Comparison of ENCODE assay signal across 20 cellular contexts in the genomic region with DNA sequence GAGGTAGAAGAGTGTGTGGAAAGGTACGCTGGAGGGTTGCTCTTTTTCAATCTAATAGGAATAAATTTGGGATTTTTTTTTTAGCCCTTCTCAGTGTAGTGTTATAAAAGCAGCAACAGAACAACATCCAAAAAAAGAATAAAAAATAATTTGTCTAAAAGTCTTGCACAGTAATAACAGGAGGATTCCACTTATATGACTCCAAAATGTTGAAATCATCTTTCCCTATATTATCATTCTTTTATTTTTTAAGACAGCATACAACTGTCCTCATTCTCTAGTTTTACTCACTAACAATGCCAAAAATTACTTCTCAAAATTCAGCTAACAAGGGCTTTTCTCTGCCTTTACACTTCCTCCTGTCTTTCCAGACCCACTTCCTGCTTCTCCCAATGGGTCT. TPM values are rescaled to one million over a fixed set of nuclear protein-coding genes. Genes with fewer than 3 reads are reported as not detected.
A peak's percentile ranks its signal among the peaks of the same experiment; 100 is the strongest.
DNase-seq lines count a peak whose midpoint lies in the region; ATAC-seq and TF ChIP-seq lines count a peak whose summit lies in the region.
"Had no signal": no experiment of that assay in that cellular context is flagged by ENCODE, and none has a peak within 500 bp of the region (broad histone marks: within the 10 kb centered on the region; RNA-seq: fewer than 3 reads in every experiment).

No MANE protein-coding gene starts in this region.

- H3K9ac ChIP-seq in endodermal cell (ENCODE audit: extremely low read depth, low read length, poor library complexity, severe bottlenecking) = no peak overlapping the region
- H3K9ac ChIP-seq: neural progenitor cell had no signal

- no peaks in the 10 kb centered on the region for H3K27me3 ChIP-seq in endodermal cell (ENCODE audit: control insufficient read depth, insufficient read depth, low read length, poor library complexity, severe bottlenecking)
- no peaks in the 10 kb centered on the region for H3K27me3 ChIP-seq in sigmoid colon
- H3K27me3 ChIP-seq: neural progenitor cell, vagina had no signal

- H3K9me3 Mint-ChIP-seq in activated CD4-positive, alpha-beta T cell treated with anti-CD3 and anti-CD28 coated beads, Interleukin-2, amount 10 ng/mL, durations not matched to agents 24 days and 14 days = peaks cover 8% of the 10 kb centered on the region
- peaks cover 14% of the 10 kb centered on the region for H3K9me3 Mint-ChIP-seq in endodermal cell

- peaks cover 57% of the 10 kb centered on the region for H3K4me1 Mint-ChIP-seq in activated CD4-positive, alpha-beta T cell treated with anti-CD3 and anti-CD28 coated beads, Interleukin-2, amount 10 ng/mL, durations not matched to agents 24 days and 14 days
- H3K4me1 Mint-ChIP-seq in T-helper 17 cell = peaks cover 39% of the 10 kb centered on the region
- peaks cover 30% of the 10 kb centered on the region for H3K4me1 Mint-ChIP-seq in endodermal cell
- H3K4me1 Mint-ChIP-seq: neural progenitor cell had no signal

- no peak overlapping the region for H3K4me3 ChIP-seq in endodermal cell (ENCODE audit: low read length)
- no peak overlapping the region for H3K4me3 ChIP-seq in sigmoid colon
- H3K4me3 ChIP-seq in foreskin fibroblast (ENCODE audit: low read depth in 1 of 2, low read length in 2 of 2) = no peak overlapping the region
- H3K4me3 ChIP-seq: A549, neural progenitor cell, vagina had no signal

- H3K4me1 ChIP-seq in endodermal cell (ENCODE audit: control insufficient read depth, insufficient read depth, low read length) (peaks cover 7% of the 10 kb centered on the region), sigmoid colon (peaks cover 0 to 20% (median 6%) of the 10 kb centered on the region in 4 donors)
- H3K4me1 ChIP-seq: A549, vagina had no signal

- no peak overlapping the region for H3K4me3 Mint-ChIP-seq in activated CD4-positive, alpha-beta T cell treated with anti-CD3 and anti-CD28 coated beads, Interleukin-2, amount 10 ng/mL, durations not matched to agents 24 days and 14 days
- H3K4me3 Mint-ChIP-seq in T-helper 17 cell = no peak overlapping the region
- H3K4me3 Mint-ChIP-seq in endodermal cell = no peak overlapping the region
- H3K4me3 Mint-ChIP-seq: activated naive CD4-positive, alpha-beta T cell treated with anti-CD3 and anti-CD28 coated beads, Interleukin-2, amount 50 U/mL, for 24 hours; CD8-positive, alpha-beta T cell; neural progenitor cell had no signal

- peaks cover 91% of the 10 kb centered on the region for H3K36me3 Mint-ChIP-seq in activated CD4-positive, alpha-beta T cell treated with anti-CD3 and anti-CD28 coated beads, Interleukin-2, amount 10 ng/mL, durations not matched to agents 24 days and 14 days (ENCODE audit: low read depth)
- H3K36me3 Mint-ChIP-seq in T-helper 17 cell (ENCODE audit: low read depth) = peaks cover 4% of the 10 kb centered on the region
- H3K36me3 Mint-ChIP-seq in endodermal cell (ENCODE audit: low read depth) = no peaks in the 10 kb centered on the region
- H3K36me3 Mint-ChIP-seq: CD8-positive, alpha-beta T cell; neural progenitor cell had no signal

- H3K9me3 ChIP-seq in T-helper 17 cell (ENCODE audit: control insufficient read depth, low read length, poor library complexity, severe bottlenecking) = no peaks in the 10 kb centered on the region
- peaks cover 19% of the 10 kb centered on the region for H3K9me3 ChIP-seq in endodermal cell (ENCODE audit: control insufficient read depth, low read length)
- H3K9me3 ChIP-seq in sigmoid colon = peaks cover 0 to 10% (median 0%) of the 10 kb centered on the region in 4 donors
- H3K9me3 ChIP-seq: vagina had no signal

- no peaks in the 10 kb centered on the region for H3K27me3 Mint-ChIP-seq in activated CD4-positive, alpha-beta T cell treated with anti-CD3 and anti-CD28 coated beads, Interleukin-2, amount 10 ng/mL, durations not matched to agents 24 days and 14 days
- H3K27me3 Mint-ChIP-seq in T-helper 17 cell (no peaks in the 10 kb centered on the region), endodermal cell (ENCODE audit: insufficient read depth) (no peaks in the 10 kb centered on the region)
- H3K27me3 Mint-ChIP-seq: activated naive CD4-positive, alpha-beta T cell treated with anti-CD3 and anti-CD28 coated beads, Interleukin-2, amount 50 U/mL, for 24 hours had no signal

- peak overlapping the region; percentile 41 for H3K27ac Mint-ChIP-seq in activated CD4-positive, alpha-beta T cell treated with anti-CD3 and anti-CD28 coated beads, Interleukin-2, amount 10 ng/mL, durations not matched to agents 24 days and 14 days
- peak overlapping the region; percentile 94 for H3K27ac Mint-ChIP-seq in T-helper 17 cell
- no peak overlapping the region for H3K27ac Mint-ChIP-seq in endodermal cell
- H3K27ac Mint-ChIP-seq: CD8-positive, alpha-beta T cell; neural progenitor cell had no signal

- WGBS in endodermal cell (ENCODE audit: insufficient coverage in 1 of 2, insufficient read length in 1 of 2), 2 experiments = 44% methylated on average over 1 of the region's 1 CpG; no CpG with 5 or more reads in 1 of the 2 experiments
- WGBS in sigmoid colon, 2 donors = 90 to 95% methylated on average over 1 of the region's 1 CpG

- TF ChIP-seq POLR2A in sigmoid colon (IDR thresholded peaks at IDR 0.05) = no peak

- H3K27ac ChIP-seq in endodermal cell (ENCODE audit: low read depth, low read length) (no peak overlapping the region), sigmoid colon (peak overlapping the region in 3 of 4 donors; percentile 14 to 61 (median 18))
- H3K27ac ChIP-seq: A549, neural progenitor cell, vagina had no signal

- TF ChIP-seq EP300 in sigmoid colon (IDR thresholded peaks at IDR 0.05) = no peak

- no peak for ATAC-seq in T-helper 17 cell
- no peak for ATAC-seq in HG02610 (IDR thresholded peaks at IDR 0.05; ENCODE audit: unreplicated experiment)
- ATAC-seq: CD8-positive, alpha-beta T cell; esophagus mucosa had no signal

- no peaks in the 10 kb centered on the region for H3K36me3 ChIP-seq in endodermal cell (ENCODE audit: control insufficient read depth, insufficient read depth, low read length)
- no peaks in the 10 kb centered on the region for H3K36me3 ChIP-seq in sigmoid colon
- H3K36me3 ChIP-seq: neural progenitor cell, vagina had no signal

- intact Hi-C loops in activated CD4-positive, alpha-beta T cell treated with anti-CD3 and anti-CD28 coated beads, Interleukin-2, amount 10 ng/mL, durations not matched to agents 24 days and 14 days (cut with micrococcal nuclease) = no loop called here
- intact Hi-C loops in sigmoid colon (cut with DNase I) = no loop called here

- no peak for TF ChIP-seq CTCF in endodermal cell (conservative IDR thresholded peaks at IDR 0.05)
- TF ChIP-seq CTCF in sigmoid colon (IDR thresholded peaks at IDR 0.05) = no peak
- no peak for TF ChIP-seq CTCF in foreskin fibroblast (IDR thresholded peaks at IDR 0.05; ENCODE audit: low read depth, low read length)

- no peak for DNase-seq in activated CD4-positive, alpha-beta T cell treated with anti-CD3 and anti-CD28 coated beads, Interleukin-2, amount 10 ng/mL, durations not matched to agents 24 days and 14 days
- no peak for DNase-seq in activated CD4-positive, alpha-beta T cell treated with anti-CD3 and anti-CD28 coated beads for 4 hours
- DNase-seq in T-helper 17 cell = no peak
- DNase-seq in endodermal cell = peak; percentile 13
- no peak for DNase-seq in sigmoid colon
- DNase-seq in foreskin fibroblast = no peak
- no peak for DNase-seq in GF-D8 (lab: John Stamatoyannopoulos, UW)
- DNase-seq: mammary epithelial cell, MM.1S, NCI-H1930, NCI-H446 had no signal

RNA-seq across cellular contexts. Expression of a gene that starts 27.8 kb away (rescaled TPM):
- total RNA-seq in activated CD4-positive, alpha-beta T cell treated with anti-CD3 and anti-CD28 coated beads, Interleukin-2, amount 10 ng/mL, durations not matched to agents 24 days and 14 days = 965 and 989 TPM in 2 replicates
- 10 to 100 TPM; 51.7 to 59.2 TPM for total RNA-seq in T-helper 17 cell
- not detected for total RNA-seq in endodermal cell
- not detected for polyA plus RNA-seq in endodermal cell (2013, experiment 1 of 2)
- not detected for polyA plus RNA-seq in endodermal cell (2013, experiment 2 of 2)
- total RNA-seq in sigmoid colon = 1 to 10 TPM in 2 of 4 donors, under 1 TPM in 1, not detected in 1; 0.99 to 9.0 (median 2.5) TPM
- polyA plus RNA-seq in sigmoid colon = 10 to 100 TPM in 1 of 3 donors, 1 to 10 TPM in 1, under 1 TPM in 1; 0.60 to 14.0 (median 6.9) TPM
- total RNA-seq: bronchial epithelial cell, dermis microvascular lymphatic vessel endothelial cell, mammary epithelial cell, vagina had no signal
- polyA plus RNA-seq: A549, mammary epithelial cell had no signal

RNA-seq across cellular contexts. Expression of a gene that starts 54.5 kb away (rescaled TPM):
- total RNA-seq in activated CD4-positive, alpha-beta T cell treated with anti-CD3 and anti-CD28 coated beads, Interleukin-2, amount 10 ng/mL, durations not matched to agents 24 days and 14 days = 258 and 262 TPM in 2 replicates
- total RNA-seq in T-helper 17 cell = 100 to 1,000 TPM; 133 to 146 TPM
- total RNA-seq in endodermal cell = 100 to 1,000 TPM; 123 to 139 TPM
- 93.5 TPM for polyA plus RNA-seq in endodermal cell (2013, experiment 1 of 2)
- polyA plus RNA-seq in endodermal cell (2013, experiment 2 of 2) = 77.6 TPM
- total RNA-seq in sigmoid colon = 10 to 100 TPM; 50.8 to 63.1 (median 54.8) TPM
- 10 to 100 TPM; 32.8 to 74.2 (median 40.2) TPM for polyA plus RNA-seq in sigmoid colon

RNA-seq across cellular contexts. Expression of a gene that starts 57.0 kb away (rescaled TPM):
- total RNA-seq in activated CD4-positive, alpha-beta T cell treated with anti-CD3 and anti-CD28 coated beads, Interleukin-2, amount 10 ng/mL, durations not matched to agents 24 days and 14 days = 24.4 and 25.5 TPM in 2 replicates
- total RNA-seq in T-helper 17 cell (10 to 100 TPM; 12.6 to 13.0 TPM), endodermal cell (under 1 TPM; 0.35 to 0.37 TPM), sigmoid colon (10 to 100 TPM; 11.0 to 16.4 (median 13.9) TPM)
- polyA plus RNA-seq in endodermal cell (2013, experiment 1 of 2) = not detected
- polyA plus RNA-seq in endodermal cell (2013, experiment 2 of 2) = not detected
- 10 to 100 TPM in 2 of 3 donors, 1 to 10 TPM in 1; 5.5 to 23.7 (median 16.8) TPM for polyA plus RNA-seq in sigmoid colon

Comparison
In these comparisons a context has a peak if more than half of its experiments do, and no peak if none do; other contexts are left out.
1. RNA of a gene that starts 27.8 kb away (total RNA-seq): 965 to 989 TPM in activated CD4-positive, alpha-beta T cell treated with anti-CD3 and anti-CD28 coated beads, Interleukin-2, amount 10 ng/mL, durations not matched to agents 24 days and 14 days; 51.7 to 59.2 TPM in T-helper 17 cell, 0.99 to 9.0 TPM in sigmoid colon and not detected in endodermal cell; every median in the first group is over 10 times any median in the second.
2. RNA of a gene that starts 57.0 kb away (total RNA-seq): 24.4 to 25.5 TPM in activated CD4-positive, alpha-beta T cell treated with anti-CD3 and anti-CD28 coated beads, Interleukin-2, amount 10 ng/mL, durations not matched to agents 24 days and 14 days, 11.0 to 16.4 TPM in sigmoid colon and 12.6 to 13.0 TPM in T-helper 17 cell; 0.35 to 0.37 TPM in endodermal cell; every median in the first group is over 4 times any median in the second.